Comparison of ENCODE assay signal across 9 cellular contexts in the genomic region with DNA sequence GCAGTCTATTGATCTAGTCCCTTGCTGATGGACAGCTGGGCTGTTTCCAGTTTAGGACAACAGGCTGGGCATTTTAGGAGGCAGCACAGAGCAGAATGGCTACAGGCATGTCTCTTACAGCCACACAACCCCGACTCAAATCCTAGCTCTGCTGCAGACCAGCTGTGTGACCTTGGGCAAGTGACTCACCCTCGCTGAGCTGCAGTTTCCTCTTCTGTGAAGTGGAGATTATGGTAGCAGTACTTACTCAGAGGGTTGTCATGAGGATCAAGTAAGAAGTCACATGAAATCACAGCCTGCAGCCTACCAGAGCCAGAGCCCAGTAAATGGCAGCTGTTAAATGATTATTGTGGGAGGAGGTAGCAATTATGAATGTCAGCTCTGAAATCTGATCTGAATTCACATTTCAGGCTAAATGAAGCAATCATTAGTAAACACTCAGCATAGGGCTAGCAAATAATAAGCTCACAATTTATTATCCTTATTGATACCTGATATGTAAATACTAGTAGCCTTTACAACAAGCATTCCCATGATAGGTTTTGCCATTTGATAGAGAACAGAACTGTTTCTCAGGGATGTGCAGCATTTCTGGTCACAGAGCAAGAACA. TPM values are rescaled to one million over a fixed set of nuclear protein-coding genes. Genes with fewer than 3 reads are reported as not detected.
DNase-seq lines count a peak whose midpoint lies in the region; ATAC-seq, FAIRE-seq and TF ChIP-seq lines count a peak whose summit lies in the region.
"Had no signal": no experiment of that assay in that cellular context is flagged by ENCODE, and none has a peak within 500 bp of the region (broad histone marks: within the 10 kb centered on the region; RNA-seq: fewer than 3 reads in every experiment).

No MANE protein-coding gene starts in this region.

- no peaks in the 10 kb centered on the region for H4K20me1 ChIP-seq in astrocyte (ENCODE audit: insufficient read depth, low read length)

- ATAC-seq in GM21526 (IDR thresholded peaks at IDR 0.05; ENCODE audit: low FRiP score, unreplicated experiment): no peak
- no peak for ATAC-seq in GM21529 (IDR thresholded peaks at IDR 0.05; ENCODE audit: unreplicated experiment)

- no peaks in the 10 kb centered on the region for H3K79me2 ChIP-seq in astrocyte (ENCODE audit: insufficient read depth, low read length)

- H3K9me3 ChIP-seq in astrocyte (ENCODE audit: insufficient read depth, low read depth, low read length): peaks cover 5% of the 10 kb centered on the region
- peaks cover 7% of the 10 kb centered on the region for H3K9me3 ChIP-seq in mesodermal cell (ENCODE audit: control insufficient read depth, low read length)

- peak; percentile 89 for DNase-seq in AG10803 (ENCODE audit: low read depth)
- peak; percentile 26 for DNase-seq in NCI-H1105 (lab: John Stamatoyannopoulos, UW)
- peak; percentile 97 for DNase-seq in astrocyte (ENCODE audit: low read depth)
- DNase-seq in pons (ENCODE audit: low spot score): no peak
- DNase-seq in DMS114 treated with DMSO at 0.1 percent for 48 hours (lab: John Stamatoyannopoulos, UW; ENCODE audit: unreplicated experiment): no peak

- H3K36me3 ChIP-seq in astrocyte (ENCODE audit: insufficient read depth, low read length) (no peaks in the 10 kb centered on the region), mesodermal cell (ENCODE audit: control insufficient read depth, insufficient read depth, low read length) (no peaks in the 10 kb centered on the region)

- peak overlapping the region; percentile 80 for H3K27ac Mint-ChIP-seq in astrocyte (ENCODE audit: unreplicated experiment)

- no peak overlapping the region for H2AFZ ChIP-seq in astrocyte (ENCODE audit: low read depth, low read length)

- H3K27me3 ChIP-seq in astrocyte (ENCODE audit: insufficient read depth, low read length): no peaks in the 10 kb centered on the region

- peaks cover 14% of the 10 kb centered on the region for H3K27me3 Mint-ChIP-seq in astrocyte (ENCODE audit: low read depth, unreplicated experiment)

- H3K4me3 ChIP-seq in AG10803 (ENCODE audit: low read length) (no peak overlapping the region), astrocyte (ENCODE audit: insufficient read depth, low read depth, low read length) (no peak overlapping the region), mesodermal cell (ENCODE audit: extremely low read depth, insufficient read depth, low read length, poor library complexity, severe bottlenecking) (no peak overlapping the region)

- H3K9me3 Mint-ChIP-seq in astrocyte (ENCODE audit: unreplicated experiment): peaks cover 2% of the 10 kb centered on the region

- 63% methylated on average over 2 of the region's 2 CpGs; no CpG with 5 or more reads in 1 of the 2 experiments for WGBS in mesodermal cell (ENCODE audit: insufficient coverage in 2 of 2), 2 experiments

- no peak overlapping the region for H3K4me3 Mint-ChIP-seq in astrocyte (ENCODE audit: unreplicated experiment)

- H3K9ac ChIP-seq in astrocyte (ENCODE audit: low read length): peak overlapping the region; percentile 65

- H3K4me2 ChIP-seq in astrocyte (ENCODE audit: low read length): peak overlapping the region; percentile 63

- TF ChIP-seq CTCF in AG10803 (conservative IDR thresholded peaks at IDR 0.05; ENCODE audit: low read length) (no peak), astrocyte (IDR thresholded peaks at IDR 0.05; ENCODE audit: insufficient read depth, low read depth, low read length) (no peak)

- peaks cover 25% of the 10 kb centered on the region for H3K4me1 Mint-ChIP-seq in astrocyte (ENCODE audit: low read depth, unreplicated experiment)

- peak; percentile 98 for FAIRE-seq in astrocyte (lab: Jason Lieb, UNC)

- peak overlapping the region; percentile 94 for H3K27ac ChIP-seq in astrocyte (ENCODE audit: low read depth, low read length)
- H3K27ac ChIP-seq in mesodermal cell (ENCODE audit: low read depth, low read length, severe bottlenecking): peak overlapping the region; percentile 11

- H3K4me1 ChIP-seq in astrocyte (ENCODE audit: insufficient read depth, low read length) (peaks cover 41% of the 10 kb centered on the region), mesodermal cell (ENCODE audit: control insufficient read depth, insufficient read depth, low read length, poor library complexity, severe bottlenecking) (peaks cover 16% of the 10 kb centered on the region)

- no peaks in the 10 kb centered on the region for H3K36me3 Mint-ChIP-seq in astrocyte (ENCODE audit: low read depth, unreplicated experiment)

RNA-seq across cellular contexts. Expression of a gene that starts 58.9 kb away (rescaled TPM):
- not detected in 2 replicates for total RNA-seq in astrocyte
- 1.3 TPM for polyA plus RNA-seq in mesodermal cell (2013, experiment 1 of 2)
- polyA plus RNA-seq in mesodermal cell (2013, experiment 2 of 2): 2.2 TPM
- polyA plus RNA-seq: neural cell had no signal

Comparison
In these comparisons a context has a peak if more than half of its experiments do, and no peak if none do; other contexts are left out.
1. DNase-seq: peak in AG10803 (single experiment), NCI-H1105 (single experiment) and astrocyte (single experiment); none in pons (single experiment) and DMS114 treated with DMSO at 0.1 percent for 48 hours (single experiment).